14 cellular contexts compared by ENCODE assay signal in genomic region chr12:2344476-2344875, GRCh38.
"Had no signal": no experiment of that assay in that cellular context is flagged by ENCODE, and none has a peak within 500 bp of the region (broad histone marks: within the 10 kb centered on the region; RNA-seq: fewer than 3 reads in every experiment).

No MANE protein-coding gene starts in this region.

- H3K27ac ChIP-seq: left ventricle myocardium inferior, psoas muscle had no signal

- DNase-seq: activated CD4-positive, CD25-positive, alpha-beta regulatory T cell treated with anti-CD3 and anti-CD28 coated beads, Interleukin-2, amount 50 U/mL, for 72 hours; activated naive CD4-positive, alpha-beta T cell treated with anti-CD3 and anti-CD28 coated beads for 36 hours; activated T-cell treated with anti-CD3 and anti-CD28 coated beads, Interleukin-2, amount 50 U/mL, for 1 hour; left ventricle myocardium inferior; psoas muscle; SK-N-SH; stimulated activated CD4-positive, alpha-beta T cell treated with anti-CD3 and anti-CD28 coated beads, Interleukin-12 subunit alpha, Interleukin-12 subunit beta, amount 100 ng/mL, for 4 hours; stimulated activated CD4-positive, alpha-beta T cell treated with anti-CD3 and anti-CD28 coated beads, Interleukin-2, amount 100 ng/mL, for 24 hours; T-cell; T-helper 9 cell had no signal

- H3K4me1 Mint-ChIP-seq: memory B cell; stimulated activated memory B cell treated with anti-CD40 and anti-IgM and Interleukin-4, amounts not matched to agents 10 μg/mL and 1 μg/mL and 100 μg/mL, for 72 hours; T-cell had no signal

- H3K4me3 ChIP-seq: left ventricle myocardium inferior, psoas muscle had no signal

- ATAC-seq: psoas muscle; stimulated activated memory B cell treated with anti-CD40 and anti-IgM and Interleukin-4, amounts not matched to agents 10 μg/mL and 1 μg/mL and 100 μg/mL, for 72 hours; T-cell had no signal

- H3K9me3 Mint-ChIP-seq: activated naive CD4-positive, alpha-beta T cell treated with anti-CD3 and anti-CD28 coated beads for 36 hours; activated T-helper 2 cell treated with anti-CD3 and anti-CD28 coated beads, Interferon-gamma antibody, Interleukin-2, Interleukin-4, amounts not matched to agents 10 μg/mL and 5 μg/mL and 100 μg/mL, durations not matched to agents 14 hours and 24 hours and 36 hours; memory B cell; stimulated activated memory B cell treated with anti-CD40 and anti-IgM and Interleukin-4, amounts not matched to agents 10 μg/mL and 1 μg/mL and 100 μg/mL, for 72 hours; T-cell; type B pancreatic cell had no signal

- H3K9me3 ChIP-seq: left ventricle myocardium inferior, psoas muscle, SK-N-SH had no signal

- H3K36me3 Mint-ChIP-seq: memory B cell; stimulated activated memory B cell treated with anti-CD40 and anti-IgM and Interleukin-4, amounts not matched to agents 10 μg/mL and 1 μg/mL and 100 μg/mL, for 72 hours; T-cell had no signal

- H3K4me3 Mint-ChIP-seq: activated naive CD4-positive, alpha-beta T cell treated with anti-CD3 and anti-CD28 coated beads for 36 hours; memory B cell; stimulated activated memory B cell treated with anti-CD40 and anti-IgM and Interleukin-4, amounts not matched to agents 10 μg/mL and 1 μg/mL and 100 μg/mL, for 72 hours; T-cell; type B pancreatic cell had no signal

- H3K9ac ChIP-seq: SK-N-SH had no signal

- H3K36me3 ChIP-seq: left ventricle myocardium inferior had no signal

- H3K4me2 ChIP-seq: SK-N-SH had no signal

- H3K27ac Mint-ChIP-seq: activated naive CD4-positive, alpha-beta T cell treated with anti-CD3 and anti-CD28 coated beads for 36 hours; activated T-helper 2 cell treated with anti-CD3 and anti-CD28 coated beads, Interferon-gamma antibody, Interleukin-2, Interleukin-4, amounts not matched to agents 10 μg/mL and 5 μg/mL and 100 μg/mL, durations not matched to agents 14 hours and 24 hours and 36 hours; memory B cell; stimulated activated memory B cell treated with anti-CD40 and anti-IgM and Interleukin-4, amounts not matched to agents 10 μg/mL and 1 μg/mL and 100 μg/mL, for 72 hours; T-cell; type B pancreatic cell had no signal
